Comparison of ENCODE assay signal across 3 cellular contexts in genomic region chr12:105280966-105281693, GRCh38.
TF ChIP-seq lines count a peak whose summit lies in the region.

No MANE protein-coding gene starts in this region.

TF ChIP-seq in A549, 52 proteins besides CTCF, POLR2A, EP300 and RAD21:
- TF ChIP-seq REST (IDR thresholded peaks at IDR 0.05) (no peak), FOSL2 (IDR thresholded peaks at IDR 0.05) (no peak), FOSL2 (CRISPR knock-in tag; IDR thresholded peaks at IDR 0.05) (peak; percentile 44)

TF ChIP-seq in H1, 55 proteins besides CTCF, POLR2A, EP300 and RAD21:
- TF ChIP-seq SIRT6 (IDR thresholded peaks at IDR 0.05; ENCODE audit: low read length) (no peak), EGR1 (IDR thresholded peaks at IDR 0.05; ENCODE audit: borderline replicate concordance, low read depth, low read length) (no peak), CHD1 (IDR thresholded peaks at IDR 0.05; ENCODE audit: low read depth, low read length) (no peak), BACH1 (IDR thresholded peaks at IDR 0.05; ENCODE audit: low read length) (no peak)

TF ChIP-seq in HepG2, 621 proteins besides CTCF, POLR2A, EP300 and RAD21:
- TF ChIP-seq EZH2 (conservative IDR thresholded peaks at IDR 0.05; ENCODE audit: low read depth, low read length) (no peak), FOSL2 (CRISPR knock-in tag; IDR thresholded peaks at IDR 0.05) (peak; percentile 47; the same call in 1 of the 2 replicates), PAXIP1 (CRISPR knock-in tag; conservative IDR thresholded peaks at IDR 0.05) (no peak), ZMYM3 (CRISPR knock-in tag; IDR thresholded peaks at IDR 0.05) (no peak), SOX13 (IDR thresholded peaks at IDR 0.05) (no peak), SOX13 (CRISPR knock-in tag; conservative IDR thresholded peaks at IDR 0.05 in 1 of 2, IDR thresholded peaks at IDR 0.05 in 1 of 2) (peak in 1 of 2 experiments; percentile 46; a peak in 1 of 4 replicates), HMGXB3 (CRISPR knock-in tag; IDR thresholded peaks at IDR 0.05; ENCODE audit: borderline replicate concordance) (no peak)
